ENCODE assay signal across 17 cellular contexts in genomic region chr11:111749646-111750045, GRCh38. TPM values are rescaled to one million over a fixed set of nuclear protein-coding genes. Genes with fewer than 3 reads are reported as not detected.
A peak's percentile ranks its signal among the peaks of the same experiment; 100 is the strongest.
DNase-seq lines count a peak whose midpoint lies in the region; ATAC-seq and TF ChIP-seq lines count a peak whose summit lies in the region.
"Had no signal": no experiment of that assay in that cellular context is flagged by ENCODE, and none has a peak within 500 bp of the region (broad histone marks: within the 10 kb centered on the region; RNA-seq: fewer than 3 reads in every experiment).

No MANE protein-coding gene starts in this region.

- peaks cover 3 to 84% (median 21%) of the 10 kb centered on the region in 3 donors for H3K36me3 ChIP-seq in tibial nerve

- H3K4me1 ChIP-seq in tibial nerve, result peaks cover 0 to 13% (median 8%) of the 10 kb centered on the region in 4 donors
- H3K4me1 ChIP-seq: BE2C, Caco-2 had no signal

- no peak for ATAC-seq in effector memory CD8-positive, alpha-beta T cell (replicated peaks)
- no peak for ATAC-seq in CD4-positive, alpha-beta T cell (ENCODE audit: poor library complexity)
- ATAC-seq: A549, GM12878, GM23338 had no signal

- no peak for TF ChIP-seq EP300 in tibial nerve (IDR thresholded peaks at IDR 0.05)

- H3K27me3 Mint-ChIP-seq in effector memory CD8-positive, alpha-beta T cell, result no peaks in the 10 kb centered on the region
- H3K27me3 Mint-ChIP-seq in CD4-positive, alpha-beta T cell, result no peaks in the 10 kb centered on the region
- H3K27me3 Mint-ChIP-seq: CD8-positive, alpha-beta memory T cell; IgD-negative memory B cell had no signal

- no peak overlapping the region for H3K4me3 ChIP-seq in tibial nerve
- H3K4me3 ChIP-seq: A549, GM12878, GM23338 had no signal

- H3K4me3 Mint-ChIP-seq in effector memory CD8-positive, alpha-beta T cell, result no peak overlapping the region
- H3K4me3 Mint-ChIP-seq in CD4-positive, alpha-beta T cell, result no peak overlapping the region
- H3K4me3 Mint-ChIP-seq: CD14-positive monocyte; CD8-positive, alpha-beta memory T cell; GM23338 had no signal

- H3K27me3 ChIP-seq in CD4-positive, alpha-beta T cell (ENCODE audit: control insufficient read depth, insufficient read depth, low read length), result no peaks in the 10 kb centered on the region
- H3K27me3 ChIP-seq in tibial nerve, result no peaks in the 10 kb centered on the region
- H3K27me3 ChIP-seq: BE2C had no signal

- intact Hi-C loops in CD4-positive, alpha-beta T cell (cut with DNase I, micrococcal nuclease), result no loop called here
- intact Hi-C loops in head of caudate nucleus (cut with DNase I), result no loop called here

- no peaks in the 10 kb centered on the region for H3K9me3 ChIP-seq in CD4-positive, alpha-beta T cell (ENCODE audit: control insufficient read depth, low read length)
- no peaks in the 10 kb centered on the region for H3K9me3 ChIP-seq in tibial nerve
- H3K9me3 ChIP-seq: A549, BE2C, Caco-2 had no signal

- peaks cover 85% of the 10 kb centered on the region for H3K36me3 Mint-ChIP-seq in effector memory CD8-positive, alpha-beta T cell (ENCODE audit: insufficient read depth)
- peaks cover 97% of the 10 kb centered on the region for H3K36me3 Mint-ChIP-seq in CD4-positive, alpha-beta T cell (ENCODE audit: low read depth)

- H3K27ac ChIP-seq in C4-2B (peak overlapping the region; percentile 73; the same call in 1 of the 2 replicates), VCaP (peak overlapping the region; percentile 90), tibial nerve (no peak overlapping the region)
- H3K27ac ChIP-seq in CD4-positive, alpha-beta T cell (ENCODE audit: low read depth, low read length), result no peak overlapping the region
- H3K27ac ChIP-seq: A549 had no signal

- CTCF ChIA-PET in CD4-positive, alpha-beta T cell (lab: Charles Lee), result no interaction called here

- peaks cover 0 to 3% of the 10 kb centered on the region in 2 donors for H3K4me1 Mint-ChIP-seq in effector memory CD8-positive, alpha-beta T cell (ENCODE audit: low read depth in 2 of 2)
- H3K4me1 Mint-ChIP-seq in CD4-positive, alpha-beta T cell (ENCODE audit: low read depth), result peaks cover 4% of the 10 kb centered on the region
- H3K4me1 Mint-ChIP-seq: CD14-positive monocyte, GM23338, IgD-negative memory B cell had no signal

- DNase-seq in DMS 273 (lab: John Stamatoyannopoulos, UW; ENCODE audit: unreplicated experiment) (peak; percentile 77), NCI-H1105 treated with DMSO at 0.1 percent for 48 hours (lab: John Stamatoyannopoulos, UW) (no peak), head of caudate nucleus (no peak), tibial nerve (ENCODE audit: low spot score in 2 of 2) (no peak)
- no peak for DNase-seq in effector memory CD8-positive, alpha-beta T cell
- DNase-seq in CD4-positive, alpha-beta T cell, result no peak
- DNase-seq: BE2C; Caco-2; CD8-positive, alpha-beta memory T cell; H7 had no signal

- no peaks in the 10 kb centered on the region for H3K9me3 Mint-ChIP-seq in effector memory CD8-positive, alpha-beta T cell
- peaks cover 2% of the 10 kb centered on the region for H3K9me3 Mint-ChIP-seq in CD4-positive, alpha-beta T cell
- H3K9me3 Mint-ChIP-seq: CD8-positive, alpha-beta memory T cell; GM23338 had no signal

- no peak for TF ChIP-seq POLR2A in tibial nerve (IDR thresholded peaks at IDR 0.05)

- TF ChIP-seq CTCF in C4-2B (conservative IDR thresholded peaks at IDR 0.05), result no peak
- TF ChIP-seq CTCF in VCaP (conservative IDR thresholded peaks at IDR 0.05), result no peak
- TF ChIP-seq CTCF in CD4-positive, alpha-beta T cell (IDR thresholded peaks at IDR 0.05), result no peak
- no peak for TF ChIP-seq CTCF in tibial nerve (IDR thresholded peaks at IDR 0.05)

- POLR2A ChIA-PET in CD4-positive, alpha-beta T cell (lab: Charles Lee), result no interaction called here

- peak overlapping the region; percentile 17 to 75 for H3K27ac Mint-ChIP-seq in effector memory CD8-positive, alpha-beta T cell
- no peak overlapping the region for H3K27ac Mint-ChIP-seq in CD4-positive, alpha-beta T cell
- H3K27ac Mint-ChIP-seq: GM23338, IgD-negative memory B cell had no signal

RNA-seq across cellular contexts. Expression of gene PPP2R1B, which starts 16.5 kb away (rescaled TPM):
- 10 to 100 TPM; 34.5 to 39.2 TPM for total RNA-seq in CD4-positive, alpha-beta T cell
- total RNA-seq in tibial nerve, result 10 to 100 TPM; 20.8 to 41.4 (median 25.1) TPM

Comparison
In these comparisons a context has a peak if more than half of its experiments do, and no peak if none do; other contexts are left out.
1. H3K27ac ChIP-seq: peak in C4-2B (single experiment) and VCaP (single experiment); none in CD4-positive, alpha-beta T cell (single experiment) and tibial nerve (0 of 4).